15 cellular contexts compared by ENCODE assay signal in genomic region chr10:72010234-72010992, GRCh38. TPM values are rescaled to one million over a fixed set of nuclear protein-coding genes. Genes with fewer than 3 reads are reported as not detected.
DNase-seq lines count a peak whose midpoint lies in the region; ATAC-seq, FAIRE-seq and TF ChIP-seq lines count a peak whose summit lies in the region.
"Had no signal": no experiment of that assay in that cellular context is flagged by ENCODE, and none has a peak within 500 bp of the region (broad histone marks: within the 10 kb centered on the region; RNA-seq: fewer than 3 reads in every experiment).

No MANE protein-coding gene starts in this region.

- H3K4me2 ChIP-seq in parathyroid adenoma (ENCODE audit: low read length): no peak overlapping the region
- H3K4me2 ChIP-seq: A549 had no signal

- no peak overlapping the region for H2AFZ ChIP-seq in parathyroid adenoma

- H3K27me3 ChIP-seq in heart left ventricle (no peaks in the 10 kb centered on the region), parathyroid adenoma (ENCODE audit: control insufficient read depth, insufficient read depth, low read length) (no peaks in the 10 kb centered on the region), uterus (no peaks in the 10 kb centered on the region), small intestine (ENCODE audit: control insufficient read depth in 2 of 2, insufficient read depth in 2 of 2, low read length in 2 of 2) (no peaks in the 10 kb centered on the region)

- H3K36me3 ChIP-seq in heart left ventricle (peaks cover 6 to 38% (median 27%) of the 10 kb centered on the region in 9 donors), parathyroid adenoma (ENCODE audit: control insufficient read depth, insufficient read depth, low read length) (no peaks in the 10 kb centered on the region), uterus (no peaks in the 10 kb centered on the region), small intestine (ENCODE audit: control insufficient read depth in 2 of 2, insufficient read depth in 2 of 2, low read length in 2 of 2) (no peaks in the 10 kb centered on the region)

- H3K27ac ChIP-seq in heart left ventricle (peak overlapping the region; percentile 71 to 97 (median 87)), parathyroid adenoma (peak overlapping the region; percentile 74), uterus (peak overlapping the region; percentile 93), small intestine (ENCODE audit: low read depth in 1 of 2, low read length in 1 of 2) (peak overlapping the region in 1 of 2 donors; percentile 91)
- H3K27ac ChIP-seq: A549 had no signal

- H3K4me1 ChIP-seq in heart left ventricle (peaks cover 7 to 82% (median 58%) of the 10 kb centered on the region in 12 donors), parathyroid adenoma (no peaks in the 10 kb centered on the region), uterus (peaks cover 35 to 36% of the 10 kb centered on the region in 2 donors), small intestine (ENCODE audit: control insufficient read depth in 2 of 2, insufficient read depth in 1 of 2, low read depth in 1 of 2, low read length in 1 of 2) (no peaks in the 10 kb centered on the region)

- no peaks in the 10 kb centered on the region for H3K27me3 Mint-ChIP-seq in activated naive CD8-positive, alpha-beta T cell treated with anti-CD3 and anti-CD28 coated beads for 36 hours
- H3K27me3 Mint-ChIP-seq: progenitor cell of endocrine pancreas had no signal

- WGBS in heart left ventricle, 4 donors: 64 to 79% (median 71%) methylated on average over 6 to 7 of the region's 7 CpGs
- WGBS in small intestine, 3 donors: 77 to 90% (median 85%) methylated on average over 7 of the region's 7 CpGs

- no peaks in the 10 kb centered on the region for H3K36me3 Mint-ChIP-seq in activated naive CD8-positive, alpha-beta T cell treated with anti-CD3 and anti-CD28 coated beads for 36 hours

- intact Hi-C loops in heart left ventricle (cut with DNase I): loop anchor here in 2 of 10 donors (5.0 kb wide), 2 partner anchors 33 to 43 kb away; no protein-coding TSS in a partner anchor
- intact Hi-C loops in left ventricle myocardium superior (cut with micrococcal nuclease): loop anchor here (10.0 kb wide), 1 partner anchor 46 kb away; the partner anchor contains the start of gene CHST3
- intact Hi-C loops in uterus (cut with DNase I; ENCODE audit: low total_unique reads): no loop called here

- no peaks in the 10 kb centered on the region for H3K9me3 ChIP-seq in heart left ventricle
- no peaks in the 10 kb centered on the region for H3K9me3 ChIP-seq in parathyroid adenoma (ENCODE audit: control insufficient read depth, low read length)
- no peaks in the 10 kb centered on the region for H3K9me3 ChIP-seq in uterus
- H3K9me3 ChIP-seq in small intestine (ENCODE audit: control insufficient read depth, low read depth): no peaks in the 10 kb centered on the region
- H3K9me3 ChIP-seq: A549 had no signal

- H3K4me3 ChIP-seq in heart left ventricle (no peak overlapping the region), fibroblast of the aortic adventitia (ENCODE audit: low read depth, low read length) (no peak overlapping the region), parathyroid adenoma (ENCODE audit: low read depth, low read length) (no peak overlapping the region), uterus (no peak overlapping the region), small intestine (ENCODE audit: low read depth in 1 of 2, low read length in 2 of 2) (no peak overlapping the region)
- H3K4me3 ChIP-seq: A549 had no signal

- no peak for FAIRE-seq in small intestine (lab: Jason Lieb, UNC)
- FAIRE-seq: A549, islet of Langerhans had no signal

- no peak for ATAC-seq in heart left ventricle
- ATAC-seq in left ventricle myocardium superior: no peak
- no peak for ATAC-seq in HG03025 (IDR thresholded peaks at IDR 0.05; ENCODE audit: low FRiP score, unreplicated experiment)
- ATAC-seq: A549 had no signal

- TF ChIP-seq CTCF in heart left ventricle (IDR thresholded peaks at IDR 0.05) (no peak), fibroblast of the aortic adventitia (IDR thresholded peaks at IDR 0.05; ENCODE audit: insufficient read depth, low read length) (no peak), parathyroid adenoma (IDR thresholded peaks at IDR 0.05) (no peak), uterus (IDR thresholded peaks at IDR 0.05) (no peak)

- no peak overlapping the region for H3K9ac ChIP-seq in parathyroid adenoma

- no peaks in the 10 kb centered on the region for H3K9me3 Mint-ChIP-seq in activated naive CD8-positive, alpha-beta T cell treated with anti-CD3 and anti-CD28 coated beads for 36 hours
- H3K9me3 Mint-ChIP-seq: T-helper 1 cell treated with Interleukin-12 subunit alpha and Interleukin-12 subunit beta and Interleukin-4 antibody, amounts not matched to agents 30 μg/mL and 1 μg/mL, for 36 hours had no signal

- H3K27ac Mint-ChIP-seq in activated naive CD8-positive, alpha-beta T cell treated with anti-CD3 and anti-CD28 coated beads for 36 hours: no peak overlapping the region
- H3K27ac Mint-ChIP-seq: T-helper 1 cell treated with Interleukin-12 subunit alpha and Interleukin-12 subunit beta and Interleukin-4 antibody, amounts not matched to agents 30 μg/mL and 1 μg/mL, for 36 hours had no signal

- H3K79me2 ChIP-seq in parathyroid adenoma: no peaks in the 10 kb centered on the region

- DNase-seq in heart left ventricle (no peak), left ventricle myocardium superior (no peak), fibroblast of the aortic adventitia (ENCODE audit: low read depth) (peak; percentile 38), uterus (peak in 1 of 2 donors; percentile 64), small intestine (no peak)
- DNase-seq in activated naive CD8-positive, alpha-beta T cell treated with anti-CD3 and anti-CD28 coated beads for 36 hours: no peak
- DNase-seq: DND-41, erythroblast, NCI-H1048 had no signal

- no peaks in the 10 kb centered on the region for H3K4me1 Mint-ChIP-seq in activated naive CD8-positive, alpha-beta T cell treated with anti-CD3 and anti-CD28 coated beads for 36 hours

- TF ChIP-seq POLR2A in heart left ventricle (IDR thresholded peaks at IDR 0.05) (no peak), uterus (IDR thresholded peaks at IDR 0.05) (no peak)

- no peak overlapping the region for H3K4me3 Mint-ChIP-seq in activated naive CD8-positive, alpha-beta T cell treated with anti-CD3 and anti-CD28 coated beads for 36 hours
- H3K4me3 Mint-ChIP-seq: T-helper 1 cell treated with Interleukin-12 subunit alpha and Interleukin-12 subunit beta and Interleukin-4 antibody, amounts not matched to agents 30 μg/mL and 1 μg/mL, for 36 hours had no signal

RNA-seq across cellular contexts. Expression of gene CHST3, which starts 46.2 kb away (rescaled TPM):
- 10 to 100 TPM; 12.0 to 51.3 (median 25.0) TPM for total RNA-seq in heart left ventricle
- polyA plus RNA-seq in heart left ventricle: 10 to 100 TPM in 1 of 2 donors, 1 to 10 TPM in 1; 8.1 to 30.4 TPM
- 18.5 TPM for total RNA-seq in left ventricle myocardium superior
- total RNA-seq in fibroblast of the aortic adventitia (ENCODE audit: low replicate concordance): 18.6 and 19.3 TPM in 2 replicates
- total RNA-seq in uterus: 10 to 100 TPM; 12.3 to 44.7 (median 28.1) TPM
- 1 to 10 TPM in 1 of 3 donors, under 1 TPM in 2; 0.22 to 4.8 (median 0.27) TPM for polyA plus RNA-seq in small intestine
- under 1 TPM; 0.84 to 0.87 TPM for total RNA-seq in activated naive CD8-positive, alpha-beta T cell treated with anti-CD3 and anti-CD28 coated beads for 36 hours

Comparison
In these comparisons a context has a peak if more than half of its experiments do, and no peak if none do; other contexts are left out.
1. RNA of gene CHST3, which starts 46.2 kb away (total RNA-seq): 12.3 to 44.7 TPM in uterus, 12.0 to 51.3 TPM in heart left ventricle, 18.6 to 19.3 TPM in fibroblast of the aortic adventitia and 18.5 TPM in left ventricle myocardium superior (single experiment); 0.84 to 0.87 TPM in activated naive CD8-positive, alpha-beta T cell treated with anti-CD3 and anti-CD28 coated beads for 36 hours; every median in the first group is over 4 times any median in the second.